Comparison of ENCODE assay signal across 1 cellular context in genomic region chr12:69360348-69360672, GRCh38.
TF ChIP-seq lines count a peak whose summit lies in the region.

No MANE protein-coding gene starts in this region.

TF ChIP-seq in endothelial cell of umbilical vein, 7 proteins besides CTCF, POLR2A, EP300 and RAD21:
- TF ChIP-seq POLR2AphosphoS5 (IDR thresholded peaks at IDR 0.05; ENCODE audit: insufficient read depth, low read depth, low read length) (no peak), MYC (IDR thresholded peaks at IDR 0.05; ENCODE audit: low read depth, low read length) (no peak), EZH2 (IDR thresholded peaks at IDR 0.05; ENCODE audit: borderline replicate concordance, low read depth, low read length, severe bottlenecking) (no peak), GATA2 (IDR thresholded peaks at IDR 0.05; ENCODE audit: insufficient read depth, insufficient read length, low read depth, low read length) (no peak), MAX (IDR thresholded peaks at IDR 0.05; ENCODE audit: insufficient read depth, insufficient read length) (no peak), FOS (IDR thresholded peaks at IDR 0.05; ENCODE audit: borderline replicate concordance, insufficient read depth, low read length) (no peak), JUN (IDR thresholded peaks at IDR 0.05; ENCODE audit: borderline replicate concordance, insufficient read depth, insufficient read length, low read depth) (no peak)
